ENCODE assay signal across 19 cellular contexts in genomic region chr7:94763268-94763667, GRCh38.
DNase-seq lines count a peak whose midpoint lies in the region; ATAC-seq and TF ChIP-seq lines count a peak whose summit lies in the region.
"Had no signal": no experiment of that assay in that cellular context is flagged by ENCODE, and none has a peak within 500 bp of the region (broad histone marks: within the 10 kb centered on the region; RNA-seq: fewer than 3 reads in every experiment).

No MANE protein-coding gene starts in this region.

- TF ChIP-seq CTCF in mesothelial cell of epicardium (IDR thresholded peaks at IDR 0.05; ENCODE audit: unreplicated experiment) (no peak), upper lobe of right lung (IDR thresholded peaks at IDR 0.05) (no peak)

- no peaks in the 10 kb centered on the region for H3K4me1 ChIP-seq in upper lobe of right lung
- H3K4me1 ChIP-seq: ascending aorta had no signal

- peaks cover 21% of the 10 kb centered on the region for H3K4me1 Mint-ChIP-seq in mesothelial cell of epicardium
- H3K4me1 Mint-ChIP-seq: GM23338 had no signal

- no peak overlapping the region for H3K27ac ChIP-seq in upper lobe of right lung
- H3K27ac ChIP-seq: ascending aorta, coronary artery had no signal

- H3K27ac Mint-ChIP-seq in mesothelial cell of epicardium = peak overlapping the region; percentile 86
- H3K27ac Mint-ChIP-seq: B cell; GM23338; stimulated activated naive CD8-positive, alpha-beta T cell treated with anti-CD3 and anti-CD28 coated beads, Interleukin-15, Interleukin-2, amounts not matched to agents 100 ng/mL and 50 ng/mL, for 24 hours had no signal

- no peaks in the 10 kb centered on the region for H3K36me3 ChIP-seq in upper lobe of right lung
- H3K36me3 ChIP-seq: ascending aorta had no signal

- ATAC-seq in HG02763 (IDR thresholded peaks at IDR 0.05; ENCODE audit: unreplicated experiment) (peak; percentile 53), upper lobe of right lung (no peak)
- ATAC-seq: GM23338, left lobe of liver had no signal

- intact Hi-C loops in upper lobe of right lung (cut with DNase I) = no loop called here

- H3K4me3 ChIP-seq in upper lobe of right lung = no peak overlapping the region
- H3K4me3 ChIP-seq: ascending aorta, coronary artery, GM23338 had no signal

- DNase-seq in EH (ENCODE audit: low read depth) = peak; percentile 1
- peak; percentile 27 for DNase-seq in brain pericyte (ENCODE audit: low read depth, low spot score)
- no peak for DNase-seq in mesothelial cell of epicardium (ENCODE audit: low spot score in 2 of 2, unreplicated experiment in 2 of 2)
- no peak for DNase-seq in upper lobe of right lung
- no peak for DNase-seq in activated T-cell treated with anti-CD3 and anti-CD28 coated beads, Interleukin-2, amount 50 U/mL, for 1 hour
- no peak for DNase-seq in activated effector memory CD4-positive, alpha-beta T cell treated with Interleukin-2 at 50 U/mL for 16 hours
- no peak for DNase-seq in kidney glomerular epithelial cell (lab: John Stamatoyannopoulos, UW)
- DNase-seq: DMS 273 treated with DMSO at 0.1 percent for 48 hours; hippocampal formation; NCI-H2107; NCI-H774; stimulated activated CD4-positive, alpha-beta T cell treated with anti-CD3 and anti-CD28 coated beads, Interleukin-15, amount 100 ng/mL, for 24 hours had no signal

- H3K36me3 Mint-ChIP-seq in mesothelial cell of epicardium = peaks cover 6% of the 10 kb centered on the region

- no peaks in the 10 kb centered on the region for H3K27me3 Mint-ChIP-seq in mesothelial cell of epicardium (ENCODE audit: low read depth)
- H3K27me3 Mint-ChIP-seq: stimulated activated naive CD8-positive, alpha-beta T cell treated with anti-CD3 and anti-CD28 coated beads, Interleukin-15, Interleukin-2, amounts not matched to agents 100 ng/mL and 50 ng/mL, for 24 hours had no signal

- H3K9me3 ChIP-seq in upper lobe of right lung = no peaks in the 10 kb centered on the region
- H3K9me3 ChIP-seq: ascending aorta had no signal

- H3K27me3 ChIP-seq in upper lobe of right lung = no peaks in the 10 kb centered on the region
- H3K27me3 ChIP-seq: ascending aorta had no signal

- no peak overlapping the region for H3K4me3 Mint-ChIP-seq in mesothelial cell of epicardium
- H3K4me3 Mint-ChIP-seq: B cell; GM23338; stimulated activated naive CD8-positive, alpha-beta T cell treated with anti-CD3 and anti-CD28 coated beads, Interleukin-15, Interleukin-2, amounts not matched to agents 100 ng/mL and 50 ng/mL, for 24 hours had no signal

- peaks cover 17% of the 10 kb centered on the region for H3K9me3 Mint-ChIP-seq in mesothelial cell of epicardium
- H3K9me3 Mint-ChIP-seq: GM23338; stimulated activated naive CD8-positive, alpha-beta T cell treated with anti-CD3 and anti-CD28 coated beads, Interleukin-15, Interleukin-2, amounts not matched to agents 100 ng/mL and 50 ng/mL, for 24 hours had no signal

Comparison
In these comparisons a context has a peak if more than half of its experiments do, and no peak if none do; other contexts are left out.
1. DNase-seq: peak in EH (single experiment) and brain pericyte (single experiment); none in mesothelial cell of epicardium (0 of 2), upper lobe of right lung (single experiment), activated T-cell treated with anti-CD3 and anti-CD28 coated beads, Interleukin-2, amount 50 U/mL, for 1 hour (single experiment), activated effector memory CD4-positive, alpha-beta T cell treated with Interleukin-2 at 50 U/mL for 16 hours (single experiment) and kidney glomerular epithelial cell (single experiment).